Comparison of ENCODE assay signal across 8 cellular contexts in the genomic region with DNA sequence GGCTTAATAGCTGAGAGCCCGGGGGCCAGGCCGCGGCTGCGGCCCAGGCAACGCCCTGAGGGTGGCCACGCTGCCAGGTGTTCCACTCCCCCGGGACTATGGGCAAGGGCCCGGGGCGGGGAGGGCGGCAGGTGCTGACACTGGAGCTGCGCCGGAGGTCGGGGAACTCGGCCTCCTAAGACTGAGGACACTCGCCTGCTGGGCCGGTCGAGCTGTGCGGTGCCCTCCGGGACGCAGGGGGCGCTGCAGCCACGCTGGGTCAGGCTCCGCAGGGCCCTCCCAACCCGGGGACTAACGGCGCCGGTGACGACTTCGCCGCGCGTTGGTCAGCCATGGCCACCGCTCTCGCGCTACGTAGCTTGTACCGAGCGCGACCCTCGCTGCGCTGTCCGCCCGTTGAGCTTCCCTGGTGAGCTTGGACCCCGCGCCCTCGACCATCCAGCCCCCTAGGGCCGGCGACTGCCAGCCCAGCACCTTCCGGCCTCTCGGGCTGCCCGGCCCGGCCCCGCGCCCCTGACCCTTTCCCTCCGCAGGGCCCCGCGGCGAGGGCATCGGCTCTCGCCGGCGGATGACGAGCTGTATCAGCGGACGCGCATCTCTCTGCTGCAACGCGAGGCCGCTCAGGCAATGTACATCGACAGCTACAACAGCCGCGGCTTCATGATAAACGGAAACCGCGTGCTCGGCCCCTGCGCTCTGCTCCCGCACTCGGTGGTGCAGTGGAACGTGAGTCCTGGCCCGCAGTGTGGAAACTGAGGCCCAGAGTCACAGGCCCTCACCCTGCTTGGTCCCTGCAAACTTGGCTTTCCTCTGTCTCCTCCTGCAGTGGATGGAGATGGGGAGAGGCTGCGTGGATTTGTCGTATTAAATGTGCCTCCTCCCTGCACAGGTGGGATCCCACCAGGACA. TPM values are rescaled to one million over a fixed set of nuclear protein-coding genes. Genes with fewer than 3 reads are reported as not detected.
DNase-seq lines count a peak whose midpoint lies in the region; ATAC-seq and TF ChIP-seq lines count a peak whose summit lies in the region.

A gene with protein sequence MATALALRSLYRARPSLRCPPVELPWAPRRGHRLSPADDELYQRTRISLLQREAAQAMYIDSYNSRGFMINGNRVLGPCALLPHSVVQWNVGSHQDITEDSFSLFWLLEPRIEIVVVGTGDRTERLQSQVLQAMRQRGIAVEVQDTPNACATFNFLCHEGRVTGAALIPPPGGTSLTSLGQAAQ (plus strand): TSS at position 309 of the 908 bp plus-strand sequence. CDS start 24 bp downstream, at position 333.

- TF ChIP-seq CTCF in GM12872 (IDR thresholded peaks at IDR 0.05; ENCODE audit: insufficient read depth, low read depth, low read length) (peak; percentile 94), NB4 (IDR thresholded peaks at IDR 0.05; ENCODE audit: low read depth, low read length) (peak; percentile 76), SU-DHL-6 (IDR thresholded peaks at IDR 0.05; ENCODE audit: insufficient read depth, low read length, poor library complexity, severe bottlenecking) (peak; percentile 73), transverse colon (IDR thresholded peaks at IDR 0.05) (peak; percentile 95 to 100 (median 97))

- peaks cover 21% of the 10 kb centered on the region; the same call in 1 of the 2 replicates for H3K79me2 ChIP-seq in SU-DHL-6 (ENCODE audit: insufficient read depth, low read length)
- H3K79me2 ChIP-seq in trophoblast cell (ENCODE audit: control insufficient read depth, insufficient read depth, low read length, poor library complexity), result peaks cover 21% of the 10 kb centered on the region

- H3K4ac ChIP-seq in trophoblast cell (ENCODE audit: low read depth, low read length), result peak within 1 kb of the TSS; percentile 84

- no peaks in the 10 kb centered on the region for H3K9me3 Mint-ChIP-seq in activated naive CD8-positive, alpha-beta T cell treated with anti-CD3 and anti-CD28 coated beads, Interleukin-2, amount 10 ng/mL, durations not matched to agents 7 days and 5 days

- H3K4me2 ChIP-seq in SU-DHL-6 (ENCODE audit: low read depth, low read length, poor library complexity, severe bottlenecking), result peak within 1 kb of the TSS; percentile 71
- peak within 1 kb of the TSS; percentile 96 for H3K4me2 ChIP-seq in trophoblast cell (ENCODE audit: low read length)

- H4K12ac ChIP-seq in trophoblast cell (ENCODE audit: low read depth, low read length), result peak within 1 kb of the TSS; percentile 88

- H3K23ac ChIP-seq in trophoblast cell (ENCODE audit: low read length), result no peak within 1 kb of the TSS

- H3K14ac ChIP-seq in trophoblast cell (ENCODE audit: low read length), result peak within 1 kb of the TSS; percentile 92

- H2AFZ ChIP-seq in SU-DHL-6 (ENCODE audit: low read depth, low read length, severe bottlenecking) (peak within 1 kb of the TSS; percentile 32), trophoblast cell (ENCODE audit: insufficient read depth, low read length, poor library complexity) (peak within 1 kb of the TSS; percentile 80)

- peak within 1 kb of the TSS; percentile 81 for H2BK120ac ChIP-seq in trophoblast cell (ENCODE audit: insufficient read depth, low read length, poor library complexity)

- intact Hi-C loops in Right ventricle myocardium superior (cut with DNase I) (no loop called here), transverse colon (cut with DNase I; ENCODE audit: low total_unique reads) (no loop called here)

- peak within 1 kb of the TSS; percentile 97 for H4K8ac ChIP-seq in trophoblast cell (ENCODE audit: low read depth, low read length)

- peaks cover 14% of the 10 kb centered on the region for H3K36me3 Mint-ChIP-seq in activated naive CD8-positive, alpha-beta T cell treated with anti-CD3 and anti-CD28 coated beads, Interleukin-2, amount 10 ng/mL, durations not matched to agents 7 days and 5 days

- peak within 1 kb of the TSS; percentile 94 for H4K91ac ChIP-seq in trophoblast cell (ENCODE audit: low read depth, low read length)

- DNase-seq in NB4 (ENCODE audit: low read depth) (peak; percentile 95), Right ventricle myocardium superior (peak; percentile 96), trophoblast cell (peak; percentile 98 to 99), transverse colon (peak; percentile 95)
- peak; percentile 95 for DNase-seq in activated naive CD8-positive, alpha-beta T cell treated with anti-CD3 and anti-CD28 coated beads, Interleukin-2, amount 10 ng/mL, durations not matched to agents 7 days and 5 days

- H2BK5ac ChIP-seq in trophoblast cell (ENCODE audit: low read depth, low read length, poor library complexity), result peak within 1 kb of the TSS; percentile 95

- H3K27ac ChIP-seq in SU-DHL-6 (ENCODE audit: low read depth, low read length) (peak within 1 kb of the TSS; percentile 94), trophoblast cell (ENCODE audit: low read depth, low read length) (peak within 1 kb of the TSS; percentile 99), transverse colon (peak within 1 kb of the TSS; percentile 99 to 100 (median 100))

- H3K4me1 ChIP-seq in trophoblast cell (ENCODE audit: control insufficient read depth in 1 of 2, insufficient read depth in 2 of 2, low read length in 2 of 2), result peaks cover 14 to 23% of the 10 kb centered on the region in 2 experiments
- H3K4me1 ChIP-seq in transverse colon, result peaks cover 19 to 49% (median 36%) of the 10 kb centered on the region in 4 donors

- H3K27ac Mint-ChIP-seq in activated naive CD8-positive, alpha-beta T cell treated with anti-CD3 and anti-CD28 coated beads, Interleukin-2, amount 10 ng/mL, durations not matched to agents 7 days and 5 days, result peak within 1 kb of the TSS; percentile 98

- H3K9me2 ChIP-seq in SU-DHL-6 (replicated peaks; ENCODE audit: insufficient read depth, low read length), result no peaks in the 10 kb centered on the region

- H2AK5ac ChIP-seq in trophoblast cell (ENCODE audit: low read length), result peak within 1 kb of the TSS; percentile 78

- H3K18ac ChIP-seq in trophoblast cell (ENCODE audit: low read length), result peak within 1 kb of the TSS; percentile 97

- POLR2A ChIA-PET in activated naive CD8-positive, alpha-beta T cell treated with anti-CD3 and anti-CD28 coated beads, Interleukin-2, amount 10 ng/mL, durations not matched to agents 7 days and 5 days (lab: Charles Lee), result interaction anchor here (0.9 to 10.1 kb wide), 18 partner anchors 7 to 554 kb away, joined by 3 to 244 read pairs (median 6); a partner anchor contains a TSS

- H3K9me3 ChIP-seq in SU-DHL-6 (ENCODE audit: insufficient read depth, low read length), result no peaks in the 10 kb centered on the region
- peaks cover 4% of the 10 kb centered on the region for H3K9me3 ChIP-seq in trophoblast cell (ENCODE audit: insufficient read depth, low read depth, low read length)
- no peaks in the 10 kb centered on the region for H3K9me3 ChIP-seq in transverse colon

- TF ChIP-seq EP300 in transverse colon (IDR thresholded peaks at IDR 0.05; ENCODE audit: low read depth), result no peak

- in situ Hi-C loops in transverse colon (cut with MboI; ENCODE audit: low pct_ligation_motif_present in 1 of 4, low pct_unique_long_range_greater_than_20kb in 1 of 4, low sequenced_read_pairs in 3 of 4), result no loop called here

- peak within 1 kb of the TSS; percentile 12 for H2BK12ac ChIP-seq in trophoblast cell (ENCODE audit: low read length)

- peaks cover 28% of the 10 kb centered on the region for H3F3A ChIP-seq in SU-DHL-6 (ENCODE audit: insufficient read depth)

- peak; percentile 79 for TF ChIP-seq POLR2A in NB4 (IDR thresholded peaks at IDR 0.05; ENCODE audit: extremely low read depth, insufficient read length)
- TF ChIP-seq POLR2A in transverse colon (IDR thresholded peaks at IDR 0.05), result peak; percentile 79

- peak within 1 kb of the TSS; percentile 96 for H3K4me3 Mint-ChIP-seq in activated naive CD8-positive, alpha-beta T cell treated with anti-CD3 and anti-CD28 coated beads, Interleukin-2, amount 10 ng/mL, durations not matched to agents 7 days and 5 days

- H3K27me3 Mint-ChIP-seq in activated naive CD8-positive, alpha-beta T cell treated with anti-CD3 and anti-CD28 coated beads, Interleukin-2, amount 10 ng/mL, durations not matched to agents 7 days and 5 days, result no peaks in the 10 kb centered on the region

- peak within 1 kb of the TSS; percentile 94 for H3K9ac ChIP-seq in SU-DHL-6 (ENCODE audit: low read length)
- peak within 1 kb of the TSS; percentile 95 for H3K9ac ChIP-seq in trophoblast cell (ENCODE audit: low read length)

- H3K79me1 ChIP-seq in trophoblast cell (ENCODE audit: low read length), result peaks cover 27% of the 10 kb centered on the region

- peak; percentile 52 for ATAC-seq in HG02588 (IDR thresholded peaks at IDR 0.05; ENCODE audit: unreplicated experiment)
- peak; percentile 71 for ATAC-seq in activated naive CD8-positive, alpha-beta T cell treated with anti-CD3 and anti-CD28 coated beads, Interleukin-2, amount 10 ng/mL, durations not matched to agents 7 days and 5 days (ENCODE audit: low read depth)
- peak; percentile 88 for ATAC-seq in Right ventricle myocardium superior (ENCODE audit: poor library complexity)

- H3K4me3 ChIP-seq in NB4 (ENCODE audit: low read depth, low read length) (peak within 1 kb of the TSS; percentile 97), SU-DHL-6 (ENCODE audit: insufficient read depth, low read length, poor library complexity, severe bottlenecking) (peak within 1 kb of the TSS; percentile 79), trophoblast cell (ENCODE audit: low read depth, low read length) (peak within 1 kb of the TSS; percentile 89), transverse colon (peak within 1 kb of the TSS; percentile 70 to 93 (median 82))

- 0 out of 2 replicates have a peak, but pooled peaks cover 11% of the 10 kb centered on the region for H3K36me3 ChIP-seq in SU-DHL-6 (ENCODE audit: low read length)
- H3K36me3 ChIP-seq in trophoblast cell (ENCODE audit: control insufficient read depth in 1 of 2, insufficient read depth in 2 of 2, low read length in 2 of 2), result peaks cover 33 to 42% of the 10 kb centered on the region in 2 experiments
- H3K36me3 ChIP-seq in transverse colon, result peaks cover 0 to 23% (median 0%) of the 10 kb centered on the region in 4 donors

- no peaks in the 10 kb centered on the region for H4K20me1 ChIP-seq in SU-DHL-6 (ENCODE audit: low read depth, low read length)

- H3K4me1 Mint-ChIP-seq in activated naive CD8-positive, alpha-beta T cell treated with anti-CD3 and anti-CD28 coated beads, Interleukin-2, amount 10 ng/mL, durations not matched to agents 7 days and 5 days, result peaks cover 31% of the 10 kb centered on the region

- no CpG with 5 or more reads among the region's 83 CpGs for WGBS in trophoblast cell (ENCODE audit: extremely low coverage, insufficient coverage, insufficient read length)
- WGBS in transverse colon (ENCODE audit: low coverage in 1 of 2), 2 donors, result 0 to 1% methylated on average over 1 to 65 of the region's 83 CpGs

- no peaks in the 10 kb centered on the region for H3K27me3 ChIP-seq in SU-DHL-6 (ENCODE audit: low read length)
- H3K27me3 ChIP-seq in trophoblast cell (ENCODE audit: insufficient read depth, low read length), result no peaks in the 10 kb centered on the region
- no peaks in the 10 kb centered on the region for H3K27me3 ChIP-seq in transverse colon

RNA-seq across cellular contexts. Expression of the gene that starts here (rescaled TPM):
- 10 to 100 TPM; 78.9 to 82.4 TPM for total RNA-seq in activated naive CD8-positive, alpha-beta T cell treated with anti-CD3 and anti-CD28 coated beads, Interleukin-2, amount 10 ng/mL, durations not matched to agents 7 days and 5 days
- total RNA-seq in Right ventricle myocardium superior, result 165 TPM
- polyA plus RNA-seq in trophoblast cell (2013), result 59.8 and 65.4 TPM in 2 replicates
- 100 to 1,000 TPM in 1 of 4 donors, 10 to 100 TPM in 3; 30.4 to 125 (median 88.1) TPM for total RNA-seq in transverse colon

Comparison
In these comparisons a context has a peak if more than half of its experiments do, and no peak if none do; other contexts are left out.
1. Peak in every context shown above with its lines: DNase-seq, ATAC-seq, H3K4me3 ChIP-seq and H3K27ac ChIP-seq.